Comparison of ENCODE assay signal across 20 cellular contexts in the genomic region with DNA sequence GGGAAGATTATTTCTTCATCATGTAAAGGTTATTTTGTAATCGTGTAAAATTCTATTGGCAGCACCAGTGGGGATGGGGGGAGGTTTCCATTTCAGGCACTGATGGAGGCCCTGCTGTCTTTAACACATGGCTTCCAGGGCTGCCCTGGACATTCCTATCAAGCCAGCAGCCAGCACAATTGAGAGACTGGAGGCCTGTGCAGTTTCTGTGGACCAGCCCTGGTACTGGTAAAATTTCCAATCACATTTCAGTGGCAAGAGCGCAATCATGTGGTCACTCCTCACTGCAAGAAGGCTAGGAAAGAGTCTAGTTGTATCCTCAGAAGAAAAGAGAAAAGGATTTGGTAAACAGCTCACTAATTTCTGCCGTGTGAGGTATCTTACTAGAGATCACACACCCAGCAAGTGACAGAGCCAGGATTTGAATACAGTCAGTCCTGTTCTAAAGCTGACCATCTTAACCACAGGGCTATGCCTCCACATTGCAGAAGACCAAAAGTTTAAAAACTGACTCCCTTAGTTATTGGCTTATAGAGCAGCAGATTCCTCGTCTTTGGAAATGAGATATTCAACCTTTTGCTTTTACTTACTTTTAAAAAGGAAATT.
DNase-seq lines count a peak whose midpoint lies in the region; ATAC-seq and TF ChIP-seq lines count a peak whose summit lies in the region.
"Had no signal": no experiment of that assay in that cellular context is flagged by ENCODE, and none has a peak within 500 bp of the region (broad histone marks: within the 10 kb centered on the region; RNA-seq: fewer than 3 reads in every experiment).

No MANE protein-coding gene starts in this region.

- no peaks in the 10 kb centered on the region for H3K27me3 ChIP-seq in transverse colon
- H3K27me3 ChIP-seq: colonic mucosa, upper lobe of right lung had no signal

- H3K9me3 ChIP-seq in transverse colon = no peaks in the 10 kb centered on the region
- H3K9me3 ChIP-seq: colonic mucosa, upper lobe of right lung had no signal

- TF ChIP-seq CTCF in VCaP (conservative IDR thresholded peaks at IDR 0.05) (peak; percentile 18; the same call in 1 of the 2 replicates), fibroblast of villous mesenchyme (IDR thresholded peaks at IDR 0.05; ENCODE audit: insufficient read depth, low read depth, low read length) (no peak), transverse colon (IDR thresholded peaks at IDR 0.05) (peak in 1 of 5 experiments; percentile 9), GM20000 (IDR thresholded peaks at IDR 0.05; ENCODE audit: extremely low read depth, missing control alignments) (no peak)

- H3K4me1 ChIP-seq in transverse colon = peaks cover 0 to 7% (median 0%) of the 10 kb centered on the region in 4 donors
- H3K4me1 ChIP-seq: colonic mucosa had no signal

- peak; percentile 20 for ATAC-seq in Right ventricle myocardium inferior
- no peak for ATAC-seq in left cardiac atrium
- ATAC-seq: activated T-helper 17 cell treated with anti-CD3 and anti-CD28 coated beads, Interleukin-2, amount 50 U/mL, for 72 hours; upper lobe of right lung had no signal

- intact Hi-C loops in Right ventricle myocardium inferior (cut with DNase I) (no loop called here), left cardiac atrium (cut with DNase I) (no loop called here), transverse colon (cut with DNase I; ENCODE audit: low total_unique reads) (no loop called here)

- WGBS in transverse colon (ENCODE audit: low coverage in 1 of 2), 2 donors = 80 to 83% methylated on average over 2 to 4 of the region's 4 CpGs

- TF ChIP-seq EP300 in transverse colon (IDR thresholded peaks at IDR 0.05; ENCODE audit: low read depth) = no peak

- H3K36me3 ChIP-seq in transverse colon = no peaks in the 10 kb centered on the region
- H3K36me3 ChIP-seq: colonic mucosa, upper lobe of right lung had no signal

- in situ Hi-C loops in transverse colon (cut with MboI; ENCODE audit: low pct_ligation_motif_present in 1 of 4, low pct_unique_long_range_greater_than_20kb in 1 of 4, low sequenced_read_pairs in 3 of 4) = loop anchor here in 1 of 4 donors (25.0 kb wide), 1 partner anchor 285 kb away; no protein-coding TSS in a partner anchor

- DNase-seq in Right ventricle myocardium inferior (ENCODE audit: missing footprints) = no peak
- no peak for DNase-seq in left cardiac atrium
- DNase-seq in fibroblast of villous mesenchyme (ENCODE audit: low read depth) = peak; percentile 48
- DNase-seq in transverse colon = peak; percentile 10
- DNase-seq in GM20000 (ENCODE audit: low spot score) = no peak
- DNase-seq in kidney glomerular epithelial cell (lab: John Stamatoyannopoulos, UW) = no peak
- no peak for DNase-seq in SW480 (ENCODE audit: low spot score)
- DNase-seq: amygdala; CD8-positive, alpha-beta memory T cell; colonic mucosa; EL; GM23248; NCI-H1694 treated with DMSO at 0.1 percent for 48 hours; NCI-H524; retina; upper lobe of right lung had no signal

- no peak for TF ChIP-seq POLR2A in transverse colon (IDR thresholded peaks at IDR 0.05)

- no peak overlapping the region for H3K27ac ChIP-seq in VCaP
- no peak overlapping the region for H3K27ac ChIP-seq in transverse colon
- H3K27ac ChIP-seq: colonic mucosa, GM23248, HL-60, KMS-11, upper lobe of right lung had no signal

- H3K4me3 ChIP-seq in fibroblast of villous mesenchyme (ENCODE audit: low read depth, low read length) (no peak overlapping the region), transverse colon (no peak overlapping the region)
- H3K4me3 ChIP-seq: colonic mucosa, GM23248, upper lobe of right lung had no signal

Comparison
In these comparisons a context has a peak if more than half of its experiments do, and no peak if none do; other contexts are left out.
1. DNase-seq: peak in fibroblast of villous mesenchyme (single experiment) and transverse colon (single experiment); none in Right ventricle myocardium inferior (single experiment), left cardiac atrium (single experiment), GM20000 (single experiment), kidney glomerular epithelial cell (single experiment) and SW480 (single experiment).